Comparison of ENCODE assay signal across 1 cellular context in the genomic region with DNA sequence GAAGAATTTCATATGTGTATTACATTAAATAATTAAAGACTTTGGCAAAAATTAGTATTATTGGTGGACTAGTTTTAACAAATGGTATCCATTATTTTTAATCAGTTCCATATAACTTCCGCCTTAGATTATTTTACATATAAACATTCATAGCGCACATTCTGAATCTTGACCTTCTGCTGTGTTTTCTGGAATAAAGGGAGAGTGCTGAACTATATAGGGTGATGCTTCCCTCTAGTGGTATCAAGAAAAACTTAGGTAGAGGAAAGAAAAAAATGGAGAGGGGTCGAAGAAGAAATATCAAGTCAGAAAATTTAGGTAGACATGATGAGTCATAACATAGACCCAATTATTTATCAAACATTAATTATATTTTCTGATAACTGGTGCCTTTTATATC.
TF ChIP-seq lines count a peak whose summit lies in the region.

No MANE protein-coding gene starts in this region.

TF ChIP-seq in GM23338, 12 proteins besides CTCF, POLR2A, EP300 and RAD21 (continued from another document):
- no peak for TF ChIP-seq STAT1 (IDR thresholded peaks at IDR 0.05; ENCODE audit: unreplicated experiment)
- TF ChIP-seq ZNF462 (CRISPR knock-in tag; IDR thresholded peaks at IDR 0.05), result no peak
- TF ChIP-seq, protein P1, sequence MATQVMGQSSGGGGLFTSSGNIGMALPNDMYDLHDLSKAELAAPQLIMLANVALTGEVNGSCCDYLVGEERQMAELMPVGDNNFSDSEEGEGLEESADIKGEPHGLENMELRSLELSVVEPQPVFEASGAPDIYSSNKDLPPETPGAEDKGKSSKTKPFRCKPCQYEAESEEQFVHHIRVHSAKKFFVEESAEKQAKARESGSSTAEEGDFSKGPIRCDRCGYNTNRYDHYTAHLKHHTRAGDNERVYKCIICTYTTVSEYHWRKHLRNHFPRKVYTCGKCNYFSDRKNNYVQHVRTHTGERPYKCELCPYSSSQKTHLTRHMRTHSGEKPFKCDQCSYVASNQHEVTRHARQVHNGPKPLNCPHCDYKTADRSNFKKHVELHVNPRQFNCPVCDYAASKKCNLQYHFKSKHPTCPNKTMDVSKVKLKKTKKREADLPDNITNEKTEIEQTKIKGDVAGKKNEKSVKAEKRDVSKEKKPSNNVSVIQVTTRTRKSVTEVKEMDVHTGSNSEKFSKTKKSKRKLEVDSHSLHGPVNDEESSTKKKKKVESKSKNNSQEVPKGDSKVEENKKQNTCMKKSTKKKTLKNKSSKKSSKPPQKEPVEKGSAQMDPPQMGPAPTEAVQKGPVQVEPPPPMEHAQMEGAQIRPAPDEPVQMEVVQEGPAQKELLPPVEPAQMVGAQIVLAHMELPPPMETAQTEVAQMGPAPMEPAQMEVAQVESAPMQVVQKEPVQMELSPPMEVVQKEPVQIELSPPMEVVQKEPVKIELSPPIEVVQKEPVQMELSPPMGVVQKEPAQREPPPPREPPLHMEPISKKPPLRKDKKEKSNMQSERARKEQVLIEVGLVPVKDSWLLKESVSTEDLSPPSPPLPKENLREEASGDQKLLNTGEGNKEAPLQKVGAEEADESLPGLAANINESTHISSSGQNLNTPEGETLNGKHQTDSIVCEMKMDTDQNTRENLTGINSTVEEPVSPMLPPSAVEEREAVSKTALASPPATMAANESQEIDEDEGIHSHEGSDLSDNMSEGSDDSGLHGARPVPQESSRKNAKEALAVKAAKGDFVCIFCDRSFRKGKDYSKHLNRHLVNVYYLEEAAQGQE (IDR thresholded peaks at IDR 0.05; ENCODE audit: unreplicated experiment), result no peak
- no peak for TF ChIP-seq ZNF114 (CRISPR knock-in tag; IDR thresholded peaks at IDR 0.05)
- TF ChIP-seq EZH2 (IDR thresholded peaks at IDR 0.05; ENCODE audit: low read depth, unreplicated experiment), result no peak
